9 cellular contexts compared by ENCODE assay signal in genomic region chr10:32955790-32956189, GRCh38. TPM values are rescaled to one million over a fixed set of nuclear protein-coding genes. Genes with fewer than 3 reads are reported as not detected.
DNase-seq lines count a peak whose midpoint lies in the region; ATAC-seq and TF ChIP-seq lines count a peak whose summit lies in the region.
"Had no signal": no experiment of that assay in that cellular context is flagged by ENCODE, and none has a peak within 500 bp of the region (broad histone marks: within the 10 kb centered on the region; RNA-seq: fewer than 3 reads in every experiment).

No MANE protein-coding gene starts in this region.

- CTCF ChIA-PET in HEK293T (lab: Yijun Ruan, JAX), result interaction anchor here (1.4 kb wide), 1 partner anchor 53 kb away, joined by 5 read pairs; no protein-coding TSS in a partner anchor

- H3K4me1 Mint-ChIP-seq in effector memory CD8-positive, alpha-beta T cell (ENCODE audit: low read depth in 2 of 2), result peaks cover 43 to 65% of the 10 kb centered on the region in 2 donors
- H3K4me1 Mint-ChIP-seq in natural killer cell, result peaks cover 68 to 73% of the 10 kb centered on the region in 2 donors

- ATAC-seq in effector memory CD8-positive, alpha-beta T cell (replicated peaks), result no peak
- ATAC-seq in natural killer cell, result no peak
- no peak for ATAC-seq in GM19351 (IDR thresholded peaks at IDR 0.05; ENCODE audit: unreplicated experiment)

- H3K4me3 ChIP-seq in BE2C (ENCODE audit: low read depth, low read length) (peak overlapping the region; percentile 96), MG63 (peak overlapping the region; percentile 90)

- H3K27me3 ChIP-seq in BE2C (no peaks in the 10 kb centered on the region), MG63 (no peaks in the 10 kb centered on the region)

- no peaks in the 10 kb centered on the region for H3K27me3 Mint-ChIP-seq in effector memory CD8-positive, alpha-beta T cell
- no peaks in the 10 kb centered on the region for H3K27me3 Mint-ChIP-seq in natural killer cell (ENCODE audit: low read depth in 2 of 2)

- H3K9me3 ChIP-seq in BE2C (no peaks in the 10 kb centered on the region), MG63 (no peaks in the 10 kb centered on the region)

- DNase-seq in BE2C (no peak), MG63 (no peak), natural killer cell (no peak), NCI-H187 treated with DMSO at 0.1 percent for 48 hours (lab: John Stamatoyannopoulos, UW) (no peak), ecto neural progenitor cell (ENCODE audit: low spot score) (no peak), HEK293T (ENCODE audit: extremely low spot score) (no peak)
- no peak for DNase-seq in effector memory CD8-positive, alpha-beta T cell
- DNase-seq: activated CD8-positive, alpha-beta memory T cell treated with anti-CD3 and anti-CD28 coated beads for 24 hours had no signal

- peaks cover 28% of the 10 kb centered on the region for H3K36me3 Mint-ChIP-seq in effector memory CD8-positive, alpha-beta T cell (ENCODE audit: insufficient read depth)
- no peaks in the 10 kb centered on the region for H3K36me3 Mint-ChIP-seq in natural killer cell

- H3K27ac Mint-ChIP-seq in effector memory CD8-positive, alpha-beta T cell, result peak overlapping the region; percentile 72 to 77
- H3K27ac Mint-ChIP-seq in natural killer cell, result peak overlapping the region; percentile 80 to 86

- peak overlapping the region; percentile 72 to 84 for H3K4me3 Mint-ChIP-seq in effector memory CD8-positive, alpha-beta T cell
- H3K4me3 Mint-ChIP-seq in natural killer cell, result peak overlapping the region; percentile 72

- intact Hi-C loops in natural killer cell (cut with micrococcal nuclease), result loop anchor here (1.0 to 10.0 kb wide), 4 partner anchors 25 to 159 kb away; no protein-coding TSS in a partner anchor

- no peak for TF ChIP-seq CTCF in BE2C (IDR thresholded peaks at IDR 0.05; ENCODE audit: low read depth, low read length)
- TF ChIP-seq CTCF in natural killer cell (IDR thresholded peaks at IDR 0.05), result no peak

- peaks cover 6% of the 10 kb centered on the region for H3K4me1 ChIP-seq in BE2C

- POLR2A ChIA-PET in HEK293T (lab: Yijun Ruan, JAX), result interaction anchor here (0.9 kb wide), 1 partner anchor 11 kb away, joined by 3 read pairs; no protein-coding TSS in a partner anchor

- no peaks in the 10 kb centered on the region for H3K9me3 Mint-ChIP-seq in effector memory CD8-positive, alpha-beta T cell
- no peaks in the 10 kb centered on the region for H3K9me3 Mint-ChIP-seq in natural killer cell

- peaks cover 3% of the 10 kb centered on the region; the same call in 1 of the 2 replicates for H3K36me3 ChIP-seq in BE2C
- H3K36me3 ChIP-seq in MG63, result peaks cover 32% of the 10 kb centered on the region

TF ChIP-seq in HEK293T, 16 proteins besides CTCF, POLR2A, EP300 and RAD21:
- TF ChIP-seq HDGF (IDR thresholded peaks at IDR 0.05; ENCODE audit: borderline replicate concordance), result no peak
- no peak for TF ChIP-seq PKNOX1 (IDR thresholded peaks at IDR 0.05)
- no peak for TF ChIP-seq CTBP1 (IDR thresholded peaks at IDR 0.05; ENCODE audit: borderline replicate concordance)
- TF ChIP-seq L3MBTL2 (conservative IDR thresholded peaks at IDR 0.05), result no peak
- no peak for TF ChIP-seq ELF4 (IDR thresholded peaks at IDR 0.05)
- TF ChIP-seq SP1 (IDR thresholded peaks at IDR 0.05), result no peak
- TF ChIP-seq BHLHE40 (IDR thresholded peaks at IDR 0.05; ENCODE audit: borderline replicate concordance), result no peak
- no peak for TF ChIP-seq FOXM1 (IDR thresholded peaks at IDR 0.05; ENCODE audit: borderline replicate concordance)
- no peak for TF ChIP-seq FOXA1 (IDR thresholded peaks at IDR 0.05)
TF ChIP-seq in HEK293T: peak in this region for 0.

RNA-seq across cellular contexts. Expression of gene ITGB1, which starts 2.2 kb away (rescaled TPM):
- 164 TPM for polyA plus RNA-seq in BE2C (2012; ENCODE audit: insufficient read depth, insufficient read length, low read depth)
- 715 and 2,345 TPM in 2 replicates for total RNA-seq in MG63 (2014; rRNA removed; shearing (Covaris generic); ENCODE audit: low replicate concordance)
- 100 to 1,000 TPM; 175 to 280 (median 202) TPM for total RNA-seq in natural killer cell
